20 cellular contexts compared by ENCODE assay signal in genomic region chr16:67885976-67886375, GRCh38. TPM values are rescaled to one million over a fixed set of nuclear protein-coding genes. Genes with fewer than 3 reads are reported as not detected.
DNase-seq lines count a peak whose midpoint lies in the region; ATAC-seq, FAIRE-seq and TF ChIP-seq lines count a peak whose summit lies in the region.
"Had no signal": no experiment of that assay in that cellular context is flagged by ENCODE, and none has a peak within 500 bp of the region (broad histone marks: within the 10 kb centered on the region; RNA-seq: fewer than 3 reads in every experiment).

No MANE protein-coding gene starts in this region.

- intact Hi-C loops in HepG2 (cut with micrococcal nuclease; ENCODE audit: unreplicated experiment) = no loop called here
- intact Hi-C loops in right lobe of liver (cut with DNase I) = loop anchor here in 1 of 2 donors (5.0 kb wide), 1 partner anchor 41 kb away; no protein-coding TSS in a partner anchor
- intact Hi-C loops in kidney (cut with DNase I) = no loop called here

- WGBS in HepG2 (ENCODE audit: low lambda C conversion rate) = 98% methylated on average over 10 of the region's 19 CpGs
- 87% methylated on average over 9 of the region's 19 CpGs for WGBS in right lobe of liver (ENCODE audit: insufficient coverage, low coverage, low lambda C conversion rate, missing lambda C conversion rate)
- 86 to 95% methylated on average over 7 to 19 of the region's 19 CpGs for WGBS in upper lobe of left lung, 2 donors

- TF ChIP-seq CTCF in HepG2 (CRISPR knock-in tag; IDR thresholded peaks at IDR 0.05) (no peak), right lobe of liver (IDR thresholded peaks at IDR 0.05) (no peak), WERI-Rb-1 (IDR thresholded peaks at IDR 0.05; ENCODE audit: low read depth, low read length) (no peak), kidney (IDR thresholded peaks at IDR 0.05; ENCODE audit: borderline replicate concordance, extremely low read depth, insufficient read depth) (no peak), upper lobe of left lung (IDR thresholded peaks at IDR 0.05) (no peak)

- H3K4me1 ChIP-seq in HepG2 (ENCODE audit: insufficient read depth, low read length) = peaks cover 31% of the 10 kb centered on the region
- H3K4me1 ChIP-seq in right lobe of liver = peaks cover 0 to 11% (median 5%) of the 10 kb centered on the region in 4 donors
- H3K4me1 ChIP-seq in kidney (ENCODE audit: control insufficient read depth in 1 of 2, insufficient read depth in 1 of 2, low read depth in 1 of 2, low read length in 2 of 2) = no peaks in the 10 kb centered on the region
- peaks cover 0 to 26% (median 8%) of the 10 kb centered on the region in 4 donors for H3K4me1 ChIP-seq in upper lobe of left lung
- peaks cover 4% of the 10 kb centered on the region; the same call in 1 of the 2 replicates for H3K4me1 ChIP-seq in SJCRH30
- H3K4me1 ChIP-seq: BLaER1 had no signal

- FAIRE-seq in HepG2 (lab: Jason Lieb, UNC) (no peak), kidney (lab: Jason Lieb, UNC) (no peak)
- FAIRE-seq: GM12878, GM18507 had no signal

- POLR2A ChIA-PET in HepG2 (lab: Yijun Ruan, JAX) = interaction anchor here (1.0 to 1.2 kb wide), 2 partner anchors 28 to 49 kb away, joined by 3 to 4 read pairs; no protein-coding TSS in a partner anchor

- no peak for TF ChIP-seq EP300 in HepG2 (IDR thresholded peaks at IDR 0.05; ENCODE audit: low read depth in 2 of 2, low read length in 2 of 2)
- TF ChIP-seq EP300 in HepG2 (CRISPR knock-in tag; IDR thresholded peaks at IDR 0.05; ENCODE audit: borderline replicate concordance) = no peak
- no peak for TF ChIP-seq EP300 in upper lobe of left lung (IDR thresholded peaks at IDR 0.05)

- no peak overlapping the region for H3K9ac ChIP-seq in HepG2 (ENCODE audit: insufficient read depth, low read depth, low read length)
- no peak overlapping the region for H3K9ac ChIP-seq in kidney (ENCODE audit: low read length in 2 of 2)
- H3K9ac ChIP-seq: BLaER1 had no signal

- CTCF ChIA-PET in HepG2 (lab: Yijun Ruan, JAX; ENCODE audit: low intra/inter-chr PET ratio, low total read pairs) = interaction anchor here (5.3 kb wide), 1 partner anchor 42 kb away, joined by 63 read pairs; no protein-coding TSS in a partner anchor

- H3K9me3 ChIP-seq in HepG2 (ENCODE audit: low read length) (no peaks in the 10 kb centered on the region), right lobe of liver (no peaks in the 10 kb centered on the region), WERI-Rb-1 (ENCODE audit: severe bottlenecking) (no peaks in the 10 kb centered on the region), kidney (ENCODE audit: control insufficient read depth in 1 of 2, low read length in 2 of 2) (no peaks in the 10 kb centered on the region), upper lobe of left lung (no peaks in the 10 kb centered on the region), SJCRH30 (replicated peaks) (no peaks in the 10 kb centered on the region)
- H3K9me3 ChIP-seq: BLaER1 had no signal

- H3K27me3 ChIP-seq in HepG2 (ENCODE audit: control insufficient read depth in 1 of 2, insufficient read depth in 2 of 2, low read length in 2 of 2) = no peaks in the 10 kb centered on the region
- H3K27me3 ChIP-seq in right lobe of liver = no peaks in the 10 kb centered on the region
- H3K27me3 ChIP-seq in WERI-Rb-1 (ENCODE audit: insufficient read depth, low read depth, severe bottlenecking) = no peaks in the 10 kb centered on the region
- no peaks in the 10 kb centered on the region for H3K27me3 ChIP-seq in upper lobe of left lung
- no peaks in the 10 kb centered on the region for H3K27me3 ChIP-seq in SJCRH30
- H3K27me3 ChIP-seq: BLaER1 had no signal

- no peaks in the 10 kb centered on the region for H3K79me2 ChIP-seq in HepG2 (ENCODE audit: insufficient read depth, low read length)

- no peak overlapping the region for H3K27ac ChIP-seq in HepG2 (ENCODE audit: extremely low read length, insufficient read depth, low read length)
- H3K27ac ChIP-seq in right lobe of liver = no peak overlapping the region
- H3K27ac ChIP-seq in WERI-Rb-1 = peak overlapping the region; percentile 75
- H3K27ac ChIP-seq in kidney (ENCODE audit: low read depth in 2 of 2, low read length in 2 of 2) = no peak overlapping the region
- peak overlapping the region in 3 of 4 donors; percentile 19 to 60 (median 53) for H3K27ac ChIP-seq in upper lobe of left lung
- H3K27ac ChIP-seq in SJCRH30 = no peak overlapping the region
- H3K27ac ChIP-seq: BLaER1 had no signal

- H4K20me1 ChIP-seq in HepG2 (ENCODE audit: insufficient read depth, low read length) = no peaks in the 10 kb centered on the region

- no peak for DNase-seq in HepG2 (ENCODE audit: low spot score)
- no peak for DNase-seq in right lobe of liver
- no peak for DNase-seq in WERI-Rb-1
- DNase-seq in kidney = peak; percentile 65
- DNase-seq in upper lobe of left lung = peak in 1 of 2 donors; percentile 78
- DNase-seq in SJCRH30 = no peak
- no peak for DNase-seq in GM19238 (ENCODE audit: insufficient read length, low spot score)
- DNase-seq: 8988T; AML-193; Calu3; CD4-positive, CD25-positive, alpha-beta regulatory T cell; DMS 273 treated with DMSO at 0.1 percent for 48 hours; GOT3; IMR-90 had no signal

- BruUV-seq in HepG2 (replicated peaks; lab: Mats Ljungman, UMichigan) = no TSS peak

- TF ChIP-seq RAD21 in HepG2 (CRISPR knock-in tag; IDR thresholded peaks at IDR 0.05) = no peak

- H3K4me2 ChIP-seq in HepG2 (ENCODE audit: low read depth, low read length) = no peak overlapping the region
- H3K4me2 ChIP-seq: BLaER1 had no signal

- H2AFZ ChIP-seq in HepG2 (ENCODE audit: low read length) = no peak overlapping the region

- no peak overlapping the region for H3K4me3 ChIP-seq in HepG2 (replicated peaks in 1 of 3; ENCODE audit: insufficient read depth in 1 of 3, low read depth in 2 of 3, low read length in 3 of 3)
- no peak overlapping the region for H3K4me3 ChIP-seq in right lobe of liver
- no peak overlapping the region for H3K4me3 ChIP-seq in WERI-Rb-1 (ENCODE audit: low read depth, low read length)
- no peak overlapping the region for H3K4me3 ChIP-seq in kidney (ENCODE audit: low read length in 2 of 2)
- H3K4me3 ChIP-seq in upper lobe of left lung = no peak overlapping the region
- H3K4me3 ChIP-seq in SJCRH30 = no peak overlapping the region
- H3K4me3 ChIP-seq: BLaER1, GM12878 had no signal

- in situ Hi-C loops in HepG2 (cut with HindIII; ENCODE audit: extremely low pct_ligation_motif_present, low pct_unique_long_range_greater_than_20kb) = loop anchor here (5.0 to 10.0 kb wide), 2 partner anchors 41 to 159 kb away; no protein-coding TSS in a partner anchor

- TF ChIP-seq POLR2A in HepG2 (IDR thresholded peaks at IDR 0.05; ENCODE audit: insufficient read depth in 1 of 2, low read depth in 2 of 2, low read length in 2 of 2) = no peak
- no peak for TF ChIP-seq POLR2A in right lobe of liver (IDR thresholded peaks at IDR 0.05)
- no peak for TF ChIP-seq POLR2A in upper lobe of left lung (IDR thresholded peaks at IDR 0.05)

- H3K36me3 ChIP-seq in HepG2 (replicated peaks in 1 of 2; ENCODE audit: control insufficient read depth in 1 of 2, insufficient read depth in 2 of 2, low read length in 2 of 2) (peaks cover 23 to 45% of the 10 kb centered on the region in 2 experiments), right lobe of liver (peaks cover 3 to 19% (median 4%) of the 10 kb centered on the region in 4 donors), WERI-Rb-1 (peaks cover 37% of the 10 kb centered on the region), kidney (ENCODE audit: control insufficient read depth in 1 of 2, insufficient read depth in 2 of 2, low read length in 2 of 2) (peaks cover 17 to 29% of the 10 kb centered on the region in 2 donors), upper lobe of left lung (peaks cover 18 to 51% (median 40%) of the 10 kb centered on the region in 4 donors), SJCRH30 (peaks cover 12% of the 10 kb centered on the region)

- ATAC-seq in HepG2 (no peak), right lobe of liver (no peak), upper lobe of left lung (ENCODE audit: low FRiP score in 2 of 2) (no peak), HG02571 (IDR thresholded peaks at IDR 0.05; ENCODE audit: unreplicated experiment) (no peak)
- ATAC-seq: GM12878, HCT116 had no signal

RNA-seq across cellular contexts. Expression of gene NRN1L, which starts 1.3 kb away (rescaled TPM):
- total RNA-seq in HepG2 (2016; rRNA removed; fragmentation: Illumina TruSeq; extraction: Trizol) (0.53 TPM in 1 of 2 replicates, not detected in the other), right lobe of liver (under 1 TPM in 1 of 6 experiments, not detected in 5; 0.84 TPM), kidney (1.1 TPM), upper lobe of left lung (1 to 10 TPM in 5 of 6 donors, not detected in 1; 1.6 to 4.2 (median 2.3) TPM)
- not detected in 2 replicates for total RNA-seq in HepG2 (2016; cell fraction: cytosol; rRNA removed; fragmentation: Illumina TruSeq; extraction: Trizol; ENCODE audit: low read depth)
- 0.24 TPM in 1 of 2 replicates, not detected in the other for total RNA-seq in HepG2 (2016; cell fraction: insoluble cytoplasmic fraction; rRNA removed; fragmentation: Illumina TruSeq; extraction: Trizol)
- total RNA-seq in HepG2 (2016; cell fraction: membrane; rRNA removed; fragmentation: Illumina TruSeq; extraction: Trizol) = 0.38 TPM in 1 of 2 replicates, not detected in the other
- not detected in 2 replicates for total RNA-seq in HepG2 (2016; cell fraction: nucleus; rRNA removed; fragmentation: Illumina TruSeq; extraction: Trizol)
- polyA plus RNA-seq in HepG2 (2011; rRNA removed) (1.2 and 1.3 TPM in 2 replicates), kidney (ENCODE audit: insufficient read depth, low read depth, low replicate concordance) (1.2 TPM)
- 0.33 and 0.93 TPM in 2 replicates for polyA plus RNA-seq in HepG2 (2011; cell fraction: cytosol; rRNA removed)
- polyA plus RNA-seq in HepG2 (2011; cell fraction: nucleus; rRNA removed) = 11.7 and 16.3 TPM in 2 replicates
- 0.90 and 2.0 TPM in 2 replicates for polyA plus RNA-seq in HepG2 (2012)
- polyA plus RNA-seq in HepG2 (2016; cell fraction: cytosol; fragmentation: Illumina TruSeq; extraction: Trizol; ENCODE audit: low read depth) = 0.19 TPM in 1 of 2 replicates, not detected in the other
- polyA plus RNA-seq in HepG2 (2016; cell fraction: insoluble cytoplasmic fraction; fragmentation: Illumina TruSeq; extraction: Trizol; ENCODE audit: low read depth) = not detected in 2 replicates
- polyA plus RNA-seq in HepG2 (2016; cell fraction: membrane; fragmentation: Illumina TruSeq; extraction: Trizol; ENCODE audit: low read depth) = not detected in 2 replicates
- polyA plus RNA-seq in HepG2 (2016; cell fraction: nucleus; fragmentation: Illumina TruSeq; extraction: Trizol; ENCODE audit: insufficient read depth, low read depth) = 1.4 and 1.9 TPM in 2 replicates
- 0.86 TPM in 1 of 2 replicates, not detected in the other for polyA minus RNA-seq in HepG2 (2011; rRNA and poly(A)+ RNA removed; ENCODE audit: low replicate concordance)
- not detected in 2 replicates for polyA minus RNA-seq in HepG2 (2011; cell fraction: cytosol; rRNA and poly(A)+ RNA removed)
- not detected in 2 replicates for polyA minus RNA-seq in HepG2 (2011; cell fraction: nucleus; rRNA and poly(A)+ RNA removed)
- not detected in 2 replicates for total RNA-seq in SJCRH30 (2014; rRNA removed; shearing (Covaris generic))
- total RNA-seq: Calu3, Daoy, IMR-90 had no signal

RNA-seq across cellular contexts. Expression of gene PSKH1, which starts 7.1 kb away (rescaled TPM):
- total RNA-seq in HepG2 (2016; rRNA removed; fragmentation: Illumina TruSeq; extraction: Trizol) (8.4 and 12.9 TPM in 2 replicates), right lobe of liver (10 to 100 TPM in 4 of 6 experiments, 1 to 10 TPM in 2; 6.7 to 22.6 (median 13.2) TPM), kidney (33.2 TPM), upper lobe of left lung (10 to 100 TPM; 21.9 to 36.5 (median 31.5) TPM)
- total RNA-seq in HepG2 (2016; cell fraction: cytosol; rRNA removed; fragmentation: Illumina TruSeq; extraction: Trizol; ENCODE audit: low read depth) = 19.3 and 21.7 TPM in 2 replicates
- 11.2 and 11.8 TPM in 2 replicates for total RNA-seq in HepG2 (2016; cell fraction: insoluble cytoplasmic fraction; rRNA removed; fragmentation: Illumina TruSeq; extraction: Trizol)
- 29.0 and 30.2 TPM in 2 replicates for total RNA-seq in HepG2 (2016; cell fraction: membrane; rRNA removed; fragmentation: Illumina TruSeq; extraction: Trizol)
- total RNA-seq in HepG2 (2016; cell fraction: nucleus; rRNA removed; fragmentation: Illumina TruSeq; extraction: Trizol) = 10.0 and 11.3 TPM in 2 replicates
- polyA plus RNA-seq in HepG2 (2011; rRNA removed) (19.1 and 45.7 TPM in 2 replicates), kidney (ENCODE audit: insufficient read depth, low read depth, low replicate concordance) (23.6 TPM)
- polyA plus RNA-seq in HepG2 (2011; cell fraction: cytosol; rRNA removed) = 25.6 and 28.0 TPM in 2 replicates
- polyA plus RNA-seq in HepG2 (2011; cell fraction: nucleus; rRNA removed) = 28.8 and 29.7 TPM in 2 replicates
- 18.9 and 23.9 TPM in 2 replicates for polyA plus RNA-seq in HepG2 (2012)
- polyA plus RNA-seq in HepG2 (2016; cell fraction: cytosol; fragmentation: Illumina TruSeq; extraction: Trizol; ENCODE audit: low read depth) = 17.3 and 28.4 TPM in 2 replicates
- 25.1 and 27.8 TPM in 2 replicates for polyA plus RNA-seq in HepG2 (2016; cell fraction: insoluble cytoplasmic fraction; fragmentation: Illumina TruSeq; extraction: Trizol; ENCODE audit: low read depth)
- 46.7 and 49.0 TPM in 2 replicates for polyA plus RNA-seq in HepG2 (2016; cell fraction: membrane; fragmentation: Illumina TruSeq; extraction: Trizol; ENCODE audit: low read depth)
- 19.1 and 27.5 TPM in 2 replicates for polyA plus RNA-seq in HepG2 (2016; cell fraction: nucleus; fragmentation: Illumina TruSeq; extraction: Trizol; ENCODE audit: insufficient read depth, low read depth)
- 49.1 and 87.7 TPM in 2 replicates for polyA minus RNA-seq in HepG2 (2011; rRNA and poly(A)+ RNA removed; ENCODE audit: low replicate concordance)
- 17.5 and 18.7 TPM in 2 replicates for polyA minus RNA-seq in HepG2 (2011; cell fraction: cytosol; rRNA and poly(A)+ RNA removed)
- 16.0 and 20.4 TPM in 2 replicates for polyA minus RNA-seq in HepG2 (2011; cell fraction: nucleus; rRNA and poly(A)+ RNA removed)
- 5.6 and 6.1 TPM in 2 replicates for total RNA-seq in SJCRH30 (2014; rRNA removed; shearing (Covaris generic))

RNA-seq across cellular contexts. Expression of gene EDC4, which starts 13.1 kb away (rescaled TPM):
- total RNA-seq in HepG2 (2016; rRNA removed; fragmentation: Illumina TruSeq; extraction: Trizol) = 53.4 and 59.1 TPM in 2 replicates
- 3.4 and 6.4 TPM in 2 replicates for total RNA-seq in HepG2 (2016; cell fraction: cytosol; rRNA removed; fragmentation: Illumina TruSeq; extraction: Trizol; ENCODE audit: low read depth)
- 49.7 and 63.5 TPM in 2 replicates for total RNA-seq in HepG2 (2016; cell fraction: insoluble cytoplasmic fraction; rRNA removed; fragmentation: Illumina TruSeq; extraction: Trizol)
- total RNA-seq in HepG2 (2016; cell fraction: membrane; rRNA removed; fragmentation: Illumina TruSeq; extraction: Trizol) = 14.5 and 17.3 TPM in 2 replicates
- 56.7 and 57.8 TPM in 2 replicates for total RNA-seq in HepG2 (2016; cell fraction: nucleus; rRNA removed; fragmentation: Illumina TruSeq; extraction: Trizol)
- 51.4 and 65.8 TPM in 2 replicates for polyA plus RNA-seq in HepG2 (2011; rRNA removed)
- polyA plus RNA-seq in HepG2 (2011; cell fraction: cytosol; rRNA removed) = 31.1 and 42.0 TPM in 2 replicates
- polyA plus RNA-seq in HepG2 (2011; cell fraction: nucleus; rRNA removed) = 315 and 402 TPM in 2 replicates
- polyA plus RNA-seq in HepG2 (2012) = 35.8 and 45.8 TPM in 2 replicates
- polyA plus RNA-seq in HepG2 (2016; cell fraction: cytosol; fragmentation: Illumina TruSeq; extraction: Trizol; ENCODE audit: low read depth) = 3.8 and 5.4 TPM in 2 replicates
- polyA plus RNA-seq in HepG2 (2016; cell fraction: insoluble cytoplasmic fraction; fragmentation: Illumina TruSeq; extraction: Trizol; ENCODE audit: low read depth) = 41.9 and 50.8 TPM in 2 replicates
- 4.5 and 8.2 TPM in 2 replicates for polyA plus RNA-seq in HepG2 (2016; cell fraction: membrane; fragmentation: Illumina TruSeq; extraction: Trizol; ENCODE audit: low read depth)
- 159 and 172 TPM in 2 replicates for polyA plus RNA-seq in HepG2 (2016; cell fraction: nucleus; fragmentation: Illumina TruSeq; extraction: Trizol; ENCODE audit: insufficient read depth, low read depth)
- polyA minus RNA-seq in HepG2 (2011; rRNA and poly(A)+ RNA removed; ENCODE audit: low replicate concordance) = 150 and 170 TPM in 2 replicates
- polyA minus RNA-seq in HepG2 (2011; cell fraction: cytosol; rRNA and poly(A)+ RNA removed) = 37.8 and 44.5 TPM in 2 replicates
- 61.0 and 65.3 TPM in 2 replicates for polyA minus RNA-seq in HepG2 (2011; cell fraction: nucleus; rRNA and poly(A)+ RNA removed)
- 10 to 100 TPM; 16.2 to 25.4 (median 19.5) TPM for total RNA-seq in right lobe of liver
- total RNA-seq in kidney = 56.5 TPM
- 44.7 TPM for polyA plus RNA-seq in kidney (ENCODE audit: insufficient read depth, low read depth, low replicate concordance)
- 100 to 1,000 TPM in 1 of 6 donors, 10 to 100 TPM in 5; 41.6 to 101 (median 65.0) TPM for total RNA-seq in upper lobe of left lung
- total RNA-seq in SJCRH30 (2014; rRNA removed; shearing (Covaris generic)) = 40.9 and 43.5 TPM in 2 replicates

RNA-seq across cellular contexts. Expression of gene CENPT, which starts 38.5 kb away (rescaled TPM):
- total RNA-seq in HepG2 (2016; rRNA removed; fragmentation: Illumina TruSeq; extraction: Trizol) (24.8 and 43.3 TPM in 2 replicates), right lobe of liver (10 to 100 TPM; 12.2 to 21.1 (median 18.2) TPM), kidney (42.5 TPM), upper lobe of left lung (100 to 1,000 TPM in 1 of 6 donors, 10 to 100 TPM in 5; 30.6 to 201 (median 50.6) TPM)
- 11.2 and 11.7 TPM in 2 replicates for total RNA-seq in HepG2 (2016; cell fraction: cytosol; rRNA removed; fragmentation: Illumina TruSeq; extraction: Trizol; ENCODE audit: low read depth)
- 22.8 and 43.9 TPM in 2 replicates for total RNA-seq in HepG2 (2016; cell fraction: insoluble cytoplasmic fraction; rRNA removed; fragmentation: Illumina TruSeq; extraction: Trizol)
- total RNA-seq in HepG2 (2016; cell fraction: membrane; rRNA removed; fragmentation: Illumina TruSeq; extraction: Trizol) = 7.4 and 8.2 TPM in 2 replicates
- 43.8 and 49.8 TPM in 2 replicates for total RNA-seq in HepG2 (2016; cell fraction: nucleus; rRNA removed; fragmentation: Illumina TruSeq; extraction: Trizol)
- polyA plus RNA-seq in HepG2 (2011; rRNA removed) (40.9 and 51.3 TPM in 2 replicates), kidney (ENCODE audit: insufficient read depth, low read depth, low replicate concordance) (25.3 TPM)
- polyA plus RNA-seq in HepG2 (2011; cell fraction: cytosol; rRNA removed) = 17.4 and 28.9 TPM in 2 replicates
- 414 and 516 TPM in 2 replicates for polyA plus RNA-seq in HepG2 (2011; cell fraction: nucleus; rRNA removed)
- polyA plus RNA-seq in HepG2 (2012) = 22.1 and 28.1 TPM in 2 replicates
- 3.3 and 4.0 TPM in 2 replicates for polyA plus RNA-seq in HepG2 (2016; cell fraction: cytosol; fragmentation: Illumina TruSeq; extraction: Trizol; ENCODE audit: low read depth)
- 22.0 and 24.2 TPM in 2 replicates for polyA plus RNA-seq in HepG2 (2016; cell fraction: insoluble cytoplasmic fraction; fragmentation: Illumina TruSeq; extraction: Trizol; ENCODE audit: low read depth)
- polyA plus RNA-seq in HepG2 (2016; cell fraction: membrane; fragmentation: Illumina TruSeq; extraction: Trizol; ENCODE audit: low read depth) = 4.4 and 6.6 TPM in 2 replicates
- 153 and 170 TPM in 2 replicates for polyA plus RNA-seq in HepG2 (2016; cell fraction: nucleus; fragmentation: Illumina TruSeq; extraction: Trizol; ENCODE audit: insufficient read depth, low read depth)
- polyA minus RNA-seq in HepG2 (2011; rRNA and poly(A)+ RNA removed; ENCODE audit: low replicate concordance) = 38.6 and 47.8 TPM in 2 replicates
- 8.8 and 11.4 TPM in 2 replicates for polyA minus RNA-seq in HepG2 (2011; cell fraction: cytosol; rRNA and poly(A)+ RNA removed)
- polyA minus RNA-seq in HepG2 (2011; cell fraction: nucleus; rRNA and poly(A)+ RNA removed) = 35.9 and 44.5 TPM in 2 replicates
- 15.4 and 18.8 TPM in 2 replicates for total RNA-seq in SJCRH30 (2014; rRNA removed; shearing (Covaris generic))

RNA-seq across cellular contexts. Expression of gene NUTF2, which starts 39.2 kb away (rescaled TPM):
- total RNA-seq in HepG2 (2016; rRNA removed; fragmentation: Illumina TruSeq; extraction: Trizol) = 214 and 224 TPM in 2 replicates
- total RNA-seq in HepG2 (2016; cell fraction: cytosol; rRNA removed; fragmentation: Illumina TruSeq; extraction: Trizol; ENCODE audit: low read depth) = 79.7 and 100.0 TPM in 2 replicates
- 209 and 229 TPM in 2 replicates for total RNA-seq in HepG2 (2016; cell fraction: insoluble cytoplasmic fraction; rRNA removed; fragmentation: Illumina TruSeq; extraction: Trizol)
- total RNA-seq in HepG2 (2016; cell fraction: membrane; rRNA removed; fragmentation: Illumina TruSeq; extraction: Trizol) = 120 and 150 TPM in 2 replicates
- 79.9 and 90.1 TPM in 2 replicates for total RNA-seq in HepG2 (2016; cell fraction: nucleus; rRNA removed; fragmentation: Illumina TruSeq; extraction: Trizol)
- polyA plus RNA-seq in HepG2 (2011; rRNA removed) = 168 and 198 TPM in 2 replicates
- polyA plus RNA-seq in HepG2 (2011; cell fraction: cytosol; rRNA removed) = 212 and 299 TPM in 2 replicates
- 132 and 146 TPM in 2 replicates for polyA plus RNA-seq in HepG2 (2011; cell fraction: nucleus; rRNA removed)
- 140 and 216 TPM in 2 replicates for polyA plus RNA-seq in HepG2 (2012)
- polyA plus RNA-seq in HepG2 (2016; cell fraction: cytosol; fragmentation: Illumina TruSeq; extraction: Trizol; ENCODE audit: low read depth) = 108 and 138 TPM in 2 replicates
- polyA plus RNA-seq in HepG2 (2016; cell fraction: insoluble cytoplasmic fraction; fragmentation: Illumina TruSeq; extraction: Trizol; ENCODE audit: low read depth) = 277 and 305 TPM in 2 replicates
- polyA plus RNA-seq in HepG2 (2016; cell fraction: membrane; fragmentation: Illumina TruSeq; extraction: Trizol; ENCODE audit: low read depth) = 139 and 154 TPM in 2 replicates
- 173 and 182 TPM in 2 replicates for polyA plus RNA-seq in HepG2 (2016; cell fraction: nucleus; fragmentation: Illumina TruSeq; extraction: Trizol; ENCODE audit: insufficient read depth, low read depth)
- 366 and 394 TPM in 2 replicates for polyA minus RNA-seq in HepG2 (2011; rRNA and poly(A)+ RNA removed; ENCODE audit: low replicate concordance)
- polyA minus RNA-seq in HepG2 (2011; cell fraction: cytosol; rRNA and poly(A)+ RNA removed) = 157 and 165 TPM in 2 replicates
- 60.0 and 81.7 TPM in 2 replicates for polyA minus RNA-seq in HepG2 (2011; cell fraction: nucleus; rRNA and poly(A)+ RNA removed)
- 10 to 100 TPM; 23.4 to 67.8 (median 33.9) TPM for total RNA-seq in right lobe of liver
- total RNA-seq in kidney = 76.4 TPM
- polyA plus RNA-seq in kidney (ENCODE audit: insufficient read depth, low read depth, low replicate concordance) = 107 TPM
- total RNA-seq in upper lobe of left lung = 100 to 1,000 TPM in 2 of 6 donors, 10 to 100 TPM in 4; 50.2 to 203 (median 78.3) TPM
- total RNA-seq in SJCRH30 (2014; rRNA removed; shearing (Covaris generic)) = 164 and 177 TPM in 2 replicates

Comparison
In these comparisons a context has a peak if more than half of its experiments do, and no peak if none do; other contexts are left out.
1. H3K27ac ChIP-seq: peak in WERI-Rb-1 (single experiment) and upper lobe of left lung (3 of 4); none in HepG2 (single experiment), right lobe of liver (0 of 3), kidney (0 of 2) and SJCRH30 (single experiment).